8 cellular contexts compared by ENCODE assay signal in the genomic region with DNA sequence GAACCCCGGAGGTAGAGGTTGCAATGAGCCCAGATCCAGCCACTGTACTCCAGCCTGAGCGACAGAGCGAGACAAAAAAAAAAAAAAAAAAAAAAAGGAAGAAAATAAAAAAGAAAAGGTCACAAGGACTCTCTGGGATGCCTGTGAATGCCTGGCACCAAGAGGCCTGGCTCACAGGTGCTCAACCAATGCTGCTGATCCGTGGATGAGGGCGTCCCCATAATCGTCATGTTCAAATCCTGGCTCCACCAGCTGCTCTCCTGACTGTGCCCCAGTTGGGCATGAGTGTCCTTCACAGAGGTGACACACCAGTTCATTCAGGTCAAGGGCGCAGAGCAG. TPM values are rescaled to one million over a fixed set of nuclear protein-coding genes. Genes with fewer than 3 reads are reported as not detected.
DNase-seq lines count a peak whose midpoint lies in the region; ATAC-seq and TF ChIP-seq lines count a peak whose summit lies in the region.

No MANE protein-coding gene starts in this region.

- H3K4me3 Mint-ChIP-seq in activated CD4-positive, alpha-beta T cell treated with anti-CD3 and anti-CD28 coated beads, Interleukin-2, amount 10 ng/mL, durations not matched to agents 7 days and 5 days: peak overlapping the region; percentile 65
- peak overlapping the region; percentile 66 for H3K4me3 Mint-ChIP-seq in activated CD4-positive, alpha-beta memory T cell treated with anti-CD3 and anti-CD28 coated beads for 36 hours
- H3K4me3 Mint-ChIP-seq in stimulated activated naive CD8-positive, alpha-beta T cell treated with anti-CD3 and anti-CD28 coated beads, Interleukin-15, amount 100 ng/mL, for 72 hours: peak overlapping the region; percentile 75 to 87

- WGBS in iPS DF 6.9 (ENCODE audit: insufficient coverage, insufficient read length): no CpG with 5 or more reads among the region's 7 CpGs

- intact Hi-C loops in activated CD4-positive, alpha-beta memory T cell treated with anti-CD3 and anti-CD28 coated beads for 36 hours (cut with micrococcal nuclease): loop anchor here (5.0 kb wide), 1 partner anchor 39 kb away; a partner anchor contains a TSS

- no peak for ATAC-seq in stimulated activated naive CD8-positive, alpha-beta T cell treated with anti-CD3 and anti-CD28 coated beads, Interleukin-15, amount 100 ng/mL, for 72 hours

- CTCF ChIA-PET in activated CD4-positive, alpha-beta T cell treated with anti-CD3 and anti-CD28 coated beads, Interleukin-2, amount 10 ng/mL, durations not matched to agents 7 days and 5 days (lab: Charles Lee): interaction anchor here (0.7 kb wide), 1 partner anchor 13 kb away, joined by 3 read pairs; no protein-coding TSS in a partner anchor
- CTCF ChIA-PET in activated CD4-positive, alpha-beta memory T cell treated with anti-CD3 and anti-CD28 coated beads for 36 hours (lab: Charles Lee): interaction anchor here (1.3 to 1.6 kb wide), 2 partner anchors 18 to 20 kb away, joined by 3 to 4 read pairs; no protein-coding TSS in a partner anchor

- peak overlapping the region; percentile 50 for H3K27ac Mint-ChIP-seq in activated CD4-positive, alpha-beta T cell treated with anti-CD3 and anti-CD28 coated beads, Interleukin-2, amount 10 ng/mL, durations not matched to agents 7 days and 5 days
- no peak overlapping the region for H3K27ac Mint-ChIP-seq in activated CD4-positive, alpha-beta memory T cell treated with anti-CD3 and anti-CD28 coated beads for 36 hours
- no peak overlapping the region for H3K27ac Mint-ChIP-seq in stimulated activated naive CD8-positive, alpha-beta T cell treated with anti-CD3 and anti-CD28 coated beads, Interleukin-15, amount 100 ng/mL, for 72 hours

- H3K36me3 ChIP-seq in iPS DF 6.9 (ENCODE audit: control insufficient read depth, insufficient read depth, low read length): no peaks in the 10 kb centered on the region

- POLR2A ChIA-PET in activated CD4-positive, alpha-beta T cell treated with anti-CD3 and anti-CD28 coated beads, Interleukin-2, amount 10 ng/mL, durations not matched to agents 7 days and 5 days (lab: Charles Lee): no interaction called here
- POLR2A ChIA-PET in activated CD4-positive, alpha-beta memory T cell treated with anti-CD3 and anti-CD28 coated beads for 36 hours (lab: Charles Lee): interaction anchor here (1.5 kb wide), 1 partner anchor 9 kb away, joined by 3 read pairs; no protein-coding TSS in a partner anchor

- no peaks in the 10 kb centered on the region for H3K9me3 Mint-ChIP-seq in activated CD4-positive, alpha-beta T cell treated with anti-CD3 and anti-CD28 coated beads, Interleukin-2, amount 10 ng/mL, durations not matched to agents 7 days and 5 days
- H3K9me3 Mint-ChIP-seq in activated CD4-positive, alpha-beta memory T cell treated with anti-CD3 and anti-CD28 coated beads for 36 hours: no peaks in the 10 kb centered on the region
- no peaks in the 10 kb centered on the region for H3K9me3 Mint-ChIP-seq in stimulated activated naive CD8-positive, alpha-beta T cell treated with anti-CD3 and anti-CD28 coated beads, Interleukin-15, amount 100 ng/mL, for 72 hours

- peaks cover 32% of the 10 kb centered on the region for H3K4me1 Mint-ChIP-seq in activated CD4-positive, alpha-beta T cell treated with anti-CD3 and anti-CD28 coated beads, Interleukin-2, amount 10 ng/mL, durations not matched to agents 7 days and 5 days
- H3K4me1 Mint-ChIP-seq in activated CD4-positive, alpha-beta memory T cell treated with anti-CD3 and anti-CD28 coated beads for 36 hours (ENCODE audit: low read depth): peaks cover 15% of the 10 kb centered on the region
- peaks cover 49% of the 10 kb centered on the region for H3K4me1 Mint-ChIP-seq in stimulated activated naive CD8-positive, alpha-beta T cell treated with anti-CD3 and anti-CD28 coated beads, Interleukin-15, amount 100 ng/mL, for 72 hours

- TF ChIP-seq POLR2A in erythroblast (IDR thresholded peaks at IDR 0.05; ENCODE audit: low read length): no peak

- H3K36me3 Mint-ChIP-seq in activated CD4-positive, alpha-beta T cell treated with anti-CD3 and anti-CD28 coated beads, Interleukin-2, amount 10 ng/mL, durations not matched to agents 7 days and 5 days (ENCODE audit: low read depth): peaks cover 6% of the 10 kb centered on the region
- H3K36me3 Mint-ChIP-seq in activated CD4-positive, alpha-beta memory T cell treated with anti-CD3 and anti-CD28 coated beads for 36 hours: peaks cover 4% of the 10 kb centered on the region

- no peaks in the 10 kb centered on the region for H3K9me3 ChIP-seq in iPS DF 6.9 (ENCODE audit: control insufficient read depth, insufficient read depth, low read length)

- H3K27ac ChIP-seq in iPS DF 6.9 (ENCODE audit: low read length): no peak overlapping the region

- H3K4me3 ChIP-seq in iPS DF 6.9 (ENCODE audit: low read length): peak overlapping the region; percentile 63; the same call in 1 of the 2 replicates

- H3K4me1 ChIP-seq in iPS DF 6.9 (ENCODE audit: control insufficient read depth, insufficient read depth, low read length): peaks cover 2% of the 10 kb centered on the region; the same call in 1 of the 2 replicates

- no peak for DNase-seq in activated CD4-positive, alpha-beta T cell treated with anti-CD3 and anti-CD28 coated beads, Interleukin-2, amount 10 ng/mL, durations not matched to agents 7 days and 5 days
- DNase-seq in activated CD4-positive, alpha-beta T cell treated with anti-CD3 and anti-CD28 coated beads, Interleukin-2, amount 50 U/mL, for 4 hours: no peak
- no peak for DNase-seq in activated CD4-positive, alpha-beta memory T cell treated with anti-CD3 and anti-CD28 coated beads for 36 hours
- DNase-seq in iPS DF 6.9 (ENCODE audit: low read depth, low spot score) (no peak), erythroblast (lab: John Stamatoyannopoulos, UW) (no peak), C1 segment of cervical spinal cord (lab: John Stamatoyannopoulos, UW) (no peak)
- DNase-seq in stimulated activated naive CD8-positive, alpha-beta T cell treated with anti-CD3 and anti-CD28 coated beads, Interleukin-15, amount 100 ng/mL, for 72 hours: no peak
- DNase-seq in stimulated activated CD4-positive, alpha-beta T cell treated with anti-CD3 and anti-CD28 coated beads, Interleukin-1b, Interleukin-23, amount 100 ng/mL, for 48 hours: no peak

- no peaks in the 10 kb centered on the region for H3K27me3 ChIP-seq in iPS DF 6.9 (ENCODE audit: control insufficient read depth, insufficient read depth, low read length)

- H3K27me3 Mint-ChIP-seq in activated CD4-positive, alpha-beta T cell treated with anti-CD3 and anti-CD28 coated beads, Interleukin-2, amount 10 ng/mL, durations not matched to agents 7 days and 5 days: peaks cover 21% of the 10 kb centered on the region
- H3K27me3 Mint-ChIP-seq in activated CD4-positive, alpha-beta memory T cell treated with anti-CD3 and anti-CD28 coated beads for 36 hours: peaks cover 11% of the 10 kb centered on the region
- H3K27me3 Mint-ChIP-seq in stimulated activated naive CD8-positive, alpha-beta T cell treated with anti-CD3 and anti-CD28 coated beads, Interleukin-15, amount 100 ng/mL, for 72 hours: peaks cover 47% of the 10 kb centered on the region

RNA-seq across cellular contexts. Expression of a gene that starts 0.6 kb away (rescaled TPM):
- total RNA-seq in activated CD4-positive, alpha-beta T cell treated with anti-CD3 and anti-CD28 coated beads, Interleukin-2, amount 10 ng/mL, durations not matched to agents 7 days and 5 days: 1 to 10 TPM; 4.7 to 5.1 TPM
- total RNA-seq in activated CD4-positive, alpha-beta memory T cell treated with anti-CD3 and anti-CD28 coated beads for 36 hours: 1 to 10 TPM; 1.3 to 1.4 TPM

RNA-seq across cellular contexts. Expression of a gene that starts 9.7 kb away (rescaled TPM):
- total RNA-seq in activated CD4-positive, alpha-beta T cell treated with anti-CD3 and anti-CD28 coated beads, Interleukin-2, amount 10 ng/mL, durations not matched to agents 7 days and 5 days: under 1 TPM; 0.37 to 0.92 TPM
- total RNA-seq in activated CD4-positive, alpha-beta memory T cell treated with anti-CD3 and anti-CD28 coated beads for 36 hours: under 1 TPM in 1 of 2 experiments, not detected in 1; 0.62 TPM

RNA-seq across cellular contexts. Expression of a gene that starts 37.7 kb away (rescaled TPM):
- total RNA-seq in activated CD4-positive, alpha-beta T cell treated with anti-CD3 and anti-CD28 coated beads, Interleukin-2, amount 10 ng/mL, durations not matched to agents 7 days and 5 days: 100 to 1,000 TPM; 329 to 400 TPM
- 100 to 1,000 TPM; 286 to 302 TPM for total RNA-seq in activated CD4-positive, alpha-beta memory T cell treated with anti-CD3 and anti-CD28 coated beads for 36 hours

RNA-seq across cellular contexts. Expression of a gene that starts 38.0 kb away (rescaled TPM):
- 10 to 100 TPM; 31.2 to 33.0 TPM for total RNA-seq in activated CD4-positive, alpha-beta T cell treated with anti-CD3 and anti-CD28 coated beads, Interleukin-2, amount 10 ng/mL, durations not matched to agents 7 days and 5 days
- 10 to 100 TPM; 20.2 to 21.1 TPM for total RNA-seq in activated CD4-positive, alpha-beta memory T cell treated with anti-CD3 and anti-CD28 coated beads for 36 hours
